ENCODE assay signal across 17 cellular contexts in genomic region chr4:67616478-67616877, GRCh38. TPM values are rescaled to one million over a fixed set of nuclear protein-coding genes. Genes with fewer than 3 reads are reported as not detected.
DNase-seq lines count a peak whose midpoint lies in the region; ATAC-seq, FAIRE-seq and TF ChIP-seq lines count a peak whose summit lies in the region.
"Had no signal": no experiment of that assay in that cellular context is flagged by ENCODE, and none has a peak within 500 bp of the region (broad histone marks: within the 10 kb centered on the region; RNA-seq: fewer than 3 reads in every experiment).

No MANE protein-coding gene starts in this region.

- TF ChIP-seq CTCF in bronchial epithelial cell (IDR thresholded peaks at IDR 0.05; ENCODE audit: insufficient read depth, low read length, severe bottlenecking), result no peak

- H3K4me1 Mint-ChIP-seq in activated T-helper 1 cell treated with anti-CD3 and anti-CD28 coated beads, Interleukin-12 subunit alpha, Interleukin-12 subunit beta, Interleukin-2, Interleukin-4 antibody, amounts not matched to agents 30 ng/mL and 10 ng/mL and 1 ng/mL, durations not matched to agents 14 hours and 24 hours and 36 hours (ENCODE audit: low read depth), result no peaks in the 10 kb centered on the region
- H3K4me1 Mint-ChIP-seq: CD4-positive, alpha-beta memory T cell; GM23338 had no signal

- FAIRE-seq in bronchial epithelial cell (lab: Jason Lieb, UNC), result no peak
- FAIRE-seq: A549, GM12891, H54, HTR-8/SVneo had no signal

- H3K9me3 Mint-ChIP-seq in activated T-helper 1 cell treated with anti-CD3 and anti-CD28 coated beads, Interleukin-12 subunit alpha, Interleukin-12 subunit beta, Interleukin-2, Interleukin-4 antibody, amounts not matched to agents 30 ng/mL and 10 ng/mL and 1 ng/mL, durations not matched to agents 14 hours and 24 hours and 36 hours, result no peaks in the 10 kb centered on the region
- H3K9me3 Mint-ChIP-seq: GM23338 had no signal

- ATAC-seq in esophagus mucosa, result peak; percentile 61
- ATAC-seq in left ventricle myocardium superior, result no peak
- ATAC-seq: A549, GM23338 had no signal

- no peak overlapping the region for H3K4me3 Mint-ChIP-seq in activated T-helper 1 cell treated with anti-CD3 and anti-CD28 coated beads, Interleukin-12 subunit alpha, Interleukin-12 subunit beta, Interleukin-2, Interleukin-4 antibody, amounts not matched to agents 30 ng/mL and 10 ng/mL and 1 ng/mL, durations not matched to agents 14 hours and 24 hours and 36 hours
- H3K4me3 Mint-ChIP-seq: CD4-positive, alpha-beta memory T cell; GM23338 had no signal

- DNase-seq in DMS53 (lab: John Stamatoyannopoulos, UW) (peak; percentile 7), DMS53 treated with DMSO at 0.1 percent for 48 hours (lab: John Stamatoyannopoulos, UW; ENCODE audit: unreplicated experiment) (no peak), bronchial epithelial cell (ENCODE audit: low read depth) (peak; percentile 73), left ventricle myocardium superior (no peak)
- DNase-seq in activated T-helper 1 cell treated with anti-CD3 and anti-CD28 coated beads, Interleukin-12 subunit alpha, Interleukin-12 subunit beta, Interleukin-2, Interleukin-4 antibody, amounts not matched to agents 30 ng/mL and 10 ng/mL and 1 ng/mL, durations not matched to agents 14 hours and 24 hours and 36 hours (ENCODE audit: low spot score), result no peak
- no peak for DNase-seq in activated CD4-positive, CD25-positive, alpha-beta regulatory T cell (lab: John Stamatoyannopoulos, UW)
- DNase-seq: AML-193; Calu3; CD4-positive, alpha-beta memory T cell; HCEC 1CT; IMR-90 had no signal

- H3K27ac Mint-ChIP-seq in activated T-helper 1 cell treated with anti-CD3 and anti-CD28 coated beads, Interleukin-12 subunit alpha, Interleukin-12 subunit beta, Interleukin-2, Interleukin-4 antibody, amounts not matched to agents 30 ng/mL and 10 ng/mL and 1 ng/mL, durations not matched to agents 14 hours and 24 hours and 36 hours, result no peak overlapping the region
- H3K27ac Mint-ChIP-seq: GM23338 had no signal

- H3K4me3 ChIP-seq in bronchial epithelial cell (ENCODE audit: low read depth, low read length), result no peak overlapping the region
- H3K4me3 ChIP-seq: A549, GM23338 had no signal

- peaks cover 39% of the 10 kb centered on the region for H3K36me3 Mint-ChIP-seq in activated T-helper 1 cell treated with anti-CD3 and anti-CD28 coated beads, Interleukin-12 subunit alpha, Interleukin-12 subunit beta, Interleukin-2, Interleukin-4 antibody, amounts not matched to agents 30 ng/mL and 10 ng/mL and 1 ng/mL, durations not matched to agents 14 hours and 24 hours and 36 hours (ENCODE audit: low read depth)

- no peaks in the 10 kb centered on the region for H3K27me3 ChIP-seq in bronchial epithelial cell (ENCODE audit: control insufficient read depth, insufficient read depth, low read length)

- H3K27me3 Mint-ChIP-seq in activated T-helper 1 cell treated with anti-CD3 and anti-CD28 coated beads, Interleukin-12 subunit alpha, Interleukin-12 subunit beta, Interleukin-2, Interleukin-4 antibody, amounts not matched to agents 30 ng/mL and 10 ng/mL and 1 ng/mL, durations not matched to agents 14 hours and 24 hours and 36 hours (ENCODE audit: insufficient read depth), result no peaks in the 10 kb centered on the region
- H3K27me3 Mint-ChIP-seq: CD4-positive, alpha-beta memory T cell had no signal

- intact Hi-C loops in activated T-helper 1 cell treated with anti-CD3 and anti-CD28 coated beads, Interleukin-12 subunit alpha, Interleukin-12 subunit beta, Interleukin-2, Interleukin-4 antibody, amounts not matched to agents 30 ng/mL and 10 ng/mL and 1 ng/mL, durations not matched to agents 14 hours and 24 hours and 36 hours (cut with micrococcal nuclease), result no loop called here
- intact Hi-C loops in left ventricle myocardium superior (cut with micrococcal nuclease), result no loop called here

- H3K36me3 ChIP-seq in bronchial epithelial cell (ENCODE audit: control insufficient read depth, insufficient read depth, low read length), result no peaks in the 10 kb centered on the region

RNA-seq across cellular contexts. Expression of gene STAP1, which starts 58.0 kb away (rescaled TPM):
- under 0.01 TPM in 1 of 2 replicates, not detected in the other for total RNA-seq in bronchial epithelial cell
- 0.24 TPM for total RNA-seq in esophagus mucosa
- total RNA-seq in activated T-helper 1 cell treated with anti-CD3 and anti-CD28 coated beads, Interleukin-12 subunit alpha, Interleukin-12 subunit beta, Interleukin-2, Interleukin-4 antibody, amounts not matched to agents 30 ng/mL and 10 ng/mL and 1 ng/mL, durations not matched to agents 14 hours and 24 hours and 36 hours, result 19.2 and 19.7 TPM in 2 replicates
- total RNA-seq in left ventricle myocardium superior, result 0.22 TPM
- total RNA-seq: Calu3, GM23338, IMR-90 had no signal

Comparison
In these comparisons a context has a peak if more than half of its experiments do, and no peak if none do; other contexts are left out.
1. DNase-seq: peak in DMS53 (single experiment) and bronchial epithelial cell (single experiment); none in DMS53 treated with DMSO at 0.1 percent for 48 hours (single experiment), activated T-helper 1 cell treated with anti-CD3 and anti-CD28 coated beads, Interleukin-12 subunit alpha, Interleukin-12 subunit beta, Interleukin-2, Interleukin-4 antibody, amounts not matched to agents 30 ng/mL and 10 ng/mL and 1 ng/mL, durations not matched to agents 14 hours and 24 hours and 36 hours (single experiment), activated CD4-positive, CD25-positive, alpha-beta regulatory T cell (0 of 4) and left ventricle myocardium superior (single experiment).
2. RNA of gene STAP1, which starts 58.0 kb away (total RNA-seq): 19.2 to 19.7 TPM in activated T-helper 1 cell treated with anti-CD3 and anti-CD28 coated beads, Interleukin-12 subunit alpha, Interleukin-12 subunit beta, Interleukin-2, Interleukin-4 antibody, amounts not matched to agents 30 ng/mL and 10 ng/mL and 1 ng/mL, durations not matched to agents 14 hours and 24 hours and 36 hours; 0.24 TPM in esophagus mucosa (single experiment), 0.22 TPM in left ventricle myocardium superior (single experiment) and under 0.01 TPM in bronchial epithelial cell; every median in the first group is over 10 times any median in the second.